In the genomic region with DNA sequence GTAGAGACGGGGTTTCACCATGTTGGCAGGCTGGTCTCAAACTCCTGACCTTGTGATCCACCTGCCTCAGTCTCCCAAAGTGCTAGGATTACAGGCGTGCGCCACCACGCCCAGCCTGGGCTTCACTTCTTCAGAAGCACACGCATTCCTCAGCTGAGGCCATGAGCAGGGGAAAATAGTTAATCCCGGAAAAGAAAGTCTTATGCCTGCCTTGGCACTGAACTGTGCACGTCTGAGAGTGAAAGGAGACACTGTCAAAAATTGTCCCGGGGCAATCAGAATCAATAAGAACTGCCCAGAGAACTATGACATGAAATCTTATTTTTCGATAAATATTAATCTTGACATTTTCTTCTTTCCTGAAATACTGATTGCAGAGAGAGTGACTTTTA, we compare ENCODE assay signal across 1 cellular context.
TF ChIP-seq lines count a peak whose summit lies in the region.

No MANE protein-coding gene starts in this region.

TF ChIP-seq in GM12878, 131 proteins besides CTCF, POLR2A, EP300 and RAD21:
- TF ChIP-seq DPF2 (IDR thresholded peaks at IDR 0.05) (0 out of 2 replicates have a peak, but pooled peaks have one; percentile 2), MTA2 (IDR thresholded peaks at IDR 0.05; ENCODE audit: low read depth) (no peak)
